14 cellular contexts compared by ENCODE assay signal in the genomic region with DNA sequence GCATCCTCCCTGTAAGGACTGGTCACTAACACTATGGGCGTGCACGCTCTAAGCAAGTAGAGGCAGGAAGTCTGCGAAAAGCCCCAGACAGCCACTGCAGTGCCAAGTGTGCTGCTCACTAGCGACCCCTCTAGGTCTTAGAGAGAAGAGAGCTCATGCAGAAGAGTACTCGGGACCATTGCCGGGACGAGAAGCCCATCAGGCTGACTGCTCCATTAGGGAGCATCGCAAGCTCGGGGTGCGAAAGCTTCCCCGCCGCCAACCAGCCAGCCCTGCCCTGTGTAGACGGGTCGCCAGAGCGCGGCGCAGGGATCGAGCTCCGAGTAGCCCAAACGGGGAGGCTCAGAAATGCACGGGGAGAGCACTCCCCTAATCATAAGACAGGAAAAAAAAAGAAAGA. TPM values are rescaled to one million over a fixed set of nuclear protein-coding genes. Genes with fewer than 3 reads are reported as not detected.
DNase-seq lines count a peak whose midpoint lies in the region; ATAC-seq and TF ChIP-seq lines count a peak whose summit lies in the region.
"Had no signal": no experiment of that assay in that cellular context is flagged by ENCODE, and none has a peak within 500 bp of the region (broad histone marks: within the 10 kb centered on the region; RNA-seq: fewer than 3 reads in every experiment).

No MANE protein-coding gene starts in this region.

- ATAC-seq in WTC11: peak; percentile 98
- ATAC-seq: activated T-cell treated with anti-CD3 and anti-CD28 coated beads, Interleukin-2, amount 50 U/mL, for 4 hours had no signal

- POLR2A ChIA-PET in HEK293T (lab: Yijun Ruan, JAX) (interaction anchor here (0.6 kb wide), 1 partner anchor 17 kb away, joined by 3 read pairs; a partner anchor contains a TSS), WTC11 (lab: Charles Lee) (interaction anchor here (0.7 to 1.0 kb wide), 2 partner anchors 17 to 1031 kb away, joined by 5 read pairs; a partner anchor contains a TSS)

- no peak overlapping the region for H3K4me3 ChIP-seq in transverse colon
- H3K4me3 ChIP-seq: vagina had no signal

- no peaks in the 10 kb centered on the region for H3K4me1 ChIP-seq in transverse colon
- H3K4me1 ChIP-seq: vagina had no signal

- peaks cover 63% of the 10 kb centered on the region for H3K27me3 Mint-ChIP-seq in WTC11 (ENCODE audit: low read depth)

- TF ChIP-seq EP300 in transverse colon (IDR thresholded peaks at IDR 0.05; ENCODE audit: low read depth): no peak

- TF ChIP-seq CTCF in WTC11 (IDR thresholded peaks at IDR 0.05) (peak; percentile 78), transverse colon (IDR thresholded peaks at IDR 0.05) (no peak)

- 20 to 47% methylated on average over 2 to 21 of the region's 21 CpGs for WGBS in transverse colon (ENCODE audit: low coverage in 1 of 2), 2 donors

- TF ChIP-seq POLR2A in transverse colon (IDR thresholded peaks at IDR 0.05): no peak

- no peak overlapping the region for H3K27ac Mint-ChIP-seq in WTC11

- H3K27me3 ChIP-seq in transverse colon: peaks cover 95% of the 10 kb centered on the region
- H3K27me3 ChIP-seq: vagina had no signal

- intact Hi-C loops in transverse colon (cut with DNase I; ENCODE audit: low total_unique reads): no loop called here

- CTCF ChIA-PET in HEK293T (lab: Yijun Ruan, JAX) (interaction anchor here (0.6 to 2.1 kb wide), 18 partner anchors 9 to 692 kb away, joined by 3 to 10 read pairs (median 4); no protein-coding TSS in a partner anchor), WTC11 (lab: Charles Lee) (interaction anchor here (0.5 to 2.1 kb wide), 91 partner anchors 9 to 776 kb away, joined by 3 to 40 read pairs (median 4); a partner anchor contains a TSS)

- H3K36me3 ChIP-seq in transverse colon: no peaks in the 10 kb centered on the region
- H3K36me3 ChIP-seq: neutrophil, vagina had no signal

- in situ Hi-C loops in transverse colon (cut with MboI; ENCODE audit: low pct_ligation_motif_present in 1 of 4, low pct_unique_long_range_greater_than_20kb in 1 of 4, low sequenced_read_pairs in 3 of 4): no loop called here

- H3K9me3 Mint-ChIP-seq in WTC11: no peaks in the 10 kb centered on the region

- no peaks in the 10 kb centered on the region for H3K36me3 Mint-ChIP-seq in WTC11

- H3K4me3 Mint-ChIP-seq in WTC11: peak overlapping the region; percentile 74
- H3K4me3 Mint-ChIP-seq: activated T-cell treated with anti-CD3 and anti-CD28 coated beads, Interleukin-2, amount 50 U/mL, for 4 hours had no signal

- peak; percentile 66 for DNase-seq in D341Med (ENCODE audit: low spot score)
- DNase-seq in HEK293T (ENCODE audit: extremely low spot score): peak; percentile 65
- DNase-seq in WTC11 (ENCODE audit: low spot score): peak; percentile 81
- peak; percentile 84 for DNase-seq in iPS-NIHi7 (ENCODE audit: extremely low spot score)
- no peak for DNase-seq in activated naive CD4-positive, alpha-beta T cell (lab: John Stamatoyannopoulos, UW)
- no peak for DNase-seq in transverse colon
- DNase-seq in H4 (ENCODE audit: low spot score): no peak
- DNase-seq in epidermal melanocyte (ENCODE audit: insufficient read length, low spot score): no peak
- DNase-seq: activated T-cell treated with anti-CD3 and anti-CD28 coated beads, Interleukin-2, amount 50 U/mL, for 4 hours; DMS79; IMR-90; NCI-H510A treated with DMSO at 0.1 percent for 48 hours had no signal

- H3K27ac ChIP-seq in transverse colon: no peak overlapping the region
- H3K27ac ChIP-seq: neutrophil, vagina had no signal

- peaks cover 9% of the 10 kb centered on the region for H3K4me1 Mint-ChIP-seq in WTC11

- no peaks in the 10 kb centered on the region for H3K9me3 ChIP-seq in transverse colon
- H3K9me3 ChIP-seq: neutrophil, vagina had no signal

TF ChIP-seq in HEK293T, 16 proteins besides CTCF, POLR2A, EP300 and RAD21:
- TF ChIP-seq, protein P1, sequence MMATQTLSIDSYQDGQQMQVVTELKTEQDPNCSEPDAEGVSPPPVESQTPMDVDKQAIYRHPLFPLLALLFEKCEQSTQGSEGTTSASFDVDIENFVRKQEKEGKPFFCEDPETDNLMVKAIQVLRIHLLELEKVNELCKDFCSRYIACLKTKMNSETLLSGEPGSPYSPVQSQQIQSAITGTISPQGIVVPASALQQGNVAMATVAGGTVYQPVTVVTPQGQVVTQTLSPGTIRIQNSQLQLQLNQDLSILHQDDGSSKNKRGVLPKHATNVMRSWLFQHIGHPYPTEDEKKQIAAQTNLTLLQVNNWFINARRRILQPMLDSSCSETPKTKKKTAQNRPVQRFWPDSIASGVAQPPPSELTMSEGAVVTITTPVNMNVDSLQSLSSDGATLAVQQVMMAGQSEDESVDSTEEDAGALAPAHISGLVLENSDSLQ (IDR thresholded peaks at IDR 0.05): no peak
- TF ChIP-seq FOXA1 (IDR thresholded peaks at IDR 0.05): no peak
- no peak for TF ChIP-seq TARDBP (IDR thresholded peaks at IDR 0.05)
- TF ChIP-seq ELF4 (IDR thresholded peaks at IDR 0.05): no peak
- TF ChIP-seq CTBP1 (IDR thresholded peaks at IDR 0.05; ENCODE audit: borderline replicate concordance): no peak

TF ChIP-seq in WTC11, 78 proteins besides CTCF, POLR2A, EP300 and RAD21:
- TF ChIP-seq ZNF121 (CRISPR knock-in tag; IDR thresholded peaks at IDR 0.05) (peak; percentile 51; the same call in 1 of the 2 replicates), SMAD3 (CRISPR knock-in tag; IDR thresholded peaks at IDR 0.05; ENCODE audit: borderline replicate concordance) (no peak), NFE2L1 (CRISPR knock-in tag; IDR thresholded peaks at IDR 0.05) (no peak), ZNF138 (CRISPR knock-in tag; conservative IDR thresholded peaks at IDR 0.05) (peak; percentile 60; the same call in 1 of the 2 replicates)
- TF ChIP-seq, protein P2, sequence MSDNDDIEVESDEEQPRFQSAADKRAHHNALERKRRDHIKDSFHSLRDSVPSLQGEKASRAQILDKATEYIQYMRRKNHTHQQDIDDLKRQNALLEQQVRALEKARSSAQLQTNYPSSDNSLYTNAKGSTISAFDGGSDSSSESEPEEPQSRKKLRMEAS (CRISPR knock-in tag; IDR thresholded peaks at IDR 0.05): peak; percentile 42; the same call in 1 of the 2 replicates
- TF ChIP-seq, protein P3, sequence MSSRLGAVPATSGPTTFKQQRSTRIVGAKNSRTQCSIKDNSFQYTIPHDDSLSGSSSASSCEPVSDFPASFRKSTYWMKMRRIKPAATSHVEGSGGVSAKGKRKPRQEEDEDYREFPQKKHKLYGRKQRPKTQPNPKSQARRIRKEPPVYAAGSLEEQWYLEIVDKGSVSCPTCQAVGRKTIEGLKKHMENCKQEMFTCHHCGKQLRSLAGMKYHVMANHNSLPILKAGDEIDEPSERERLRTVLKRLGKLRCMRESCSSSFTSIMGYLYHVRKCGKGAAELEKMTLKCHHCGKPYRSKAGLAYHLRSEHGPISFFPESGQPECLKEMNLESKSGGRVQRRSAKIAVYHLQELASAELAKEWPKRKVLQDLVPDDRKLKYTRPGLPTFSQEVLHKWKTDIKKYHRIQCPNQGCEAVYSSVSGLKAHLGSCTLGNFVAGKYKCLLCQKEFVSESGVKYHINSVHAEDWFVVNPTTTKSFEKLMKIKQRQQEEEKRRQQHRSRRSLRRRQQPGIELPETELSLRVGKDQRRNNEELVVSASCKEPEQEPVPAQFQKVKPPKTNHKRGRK (CRISPR knock-in tag; IDR thresholded peaks at IDR 0.05; ENCODE audit: borderline replicate concordance): peak; percentile 98

RNA-seq across cellular contexts. Expression of a gene that starts 16.6 kb away (rescaled TPM):
- total RNA-seq in WTC11 (2021) (0.11 to 0.26 TPM (median 0.14 TPM) in 3 replicates), transverse colon (not detected)
- not detected in 2 replicates for total RNA-seq in H4 (2014; rRNA removed; shearing (Covaris generic))
- total RNA-seq: IMR-90, vagina had no signal

Comparison
In these comparisons a context has a peak if more than half of its experiments do, and no peak if none do; other contexts are left out.
1. DNase-seq: peak in D341Med (single experiment), HEK293T (single experiment), WTC11 (single experiment) and iPS-NIHi7 (single experiment); none in activated naive CD4-positive, alpha-beta T cell (0 of 4), transverse colon (single experiment), H4 (single experiment) and epidermal melanocyte (single experiment).